Comparison of ENCODE assay signal across 8 cellular contexts in genomic region chr1:150696995-150697927, GRCh38. TPM values are rescaled to one million over a fixed set of nuclear protein-coding genes. Genes with fewer than 3 reads are reported as not detected.
A peak's percentile ranks its signal among the peaks of the same experiment; 100 is the strongest.
DNase-seq lines count a peak whose midpoint lies in the region; ATAC-seq and TF ChIP-seq lines count a peak whose summit lies in the region.

GOLPH3L (minus strand) TSS chr1:150697154; CDS start chr1:150694838, 2,316 bp downstream.

- peak within 1 kb of the TSS; percentile 82 for H3K4me2 ChIP-seq in DOHH2 (ENCODE audit: low read length)

- no peaks in the 10 kb centered on the region for H3K9me3 ChIP-seq in DOHH2 (ENCODE audit: control insufficient read depth, insufficient read depth, low read length)
- H3K9me3 ChIP-seq in RWPE2 (ENCODE audit: severe bottlenecking): no peaks in the 10 kb centered on the region

- H3K4me1 ChIP-seq in DOHH2 (ENCODE audit: control insufficient read depth, low read length) (peaks cover 17% of the 10 kb centered on the region), RWPE2 (ENCODE audit: insufficient read depth, poor library complexity, severe bottlenecking) (peaks cover 19% of the 10 kb centered on the region)

- H3K4me3 Mint-ChIP-seq in activated T-helper 2 cell treated with anti-CD3 and anti-CD28 coated beads, Interferon-gamma antibody, Interleukin-2, Interleukin-4, amounts not matched to agents 10 μg/mL and 5 μg/mL and 100 μg/mL, durations not matched to agents 14 hours and 24 hours and 36 hours (ENCODE audit: low read depth): peak within 1 kb of the TSS; percentile 96
- peak within 1 kb of the TSS; percentile 95 for H3K4me3 Mint-ChIP-seq in natural killer cell treated with Interleukin-12 subunit alpha and Interleukin-12 subunit beta and Interleukin-15 and Interleukin-18, amount 100 ng/mL, for 72 hours

- H3K27ac ChIP-seq in DOHH2 (ENCODE audit: low read depth, low read length) (0 out of 2 replicates have a peak within 1 kb of the TSS, but pooled peaks have one; percentile 3), RWPE2 (ENCODE audit: poor library complexity, severe bottlenecking) (peak within 1 kb of the TSS; percentile 27)

- H3K79me2 ChIP-seq in DOHH2 (ENCODE audit: control insufficient read depth, low read length): peaks cover 19% of the 10 kb centered on the region

- H4K20me1 ChIP-seq in DOHH2 (ENCODE audit: control insufficient read depth, insufficient read depth, low read depth, low read length): no peaks in the 10 kb centered on the region

- H3K27me3 Mint-ChIP-seq in activated T-helper 2 cell treated with anti-CD3 and anti-CD28 coated beads, Interferon-gamma antibody, Interleukin-2, Interleukin-4, amounts not matched to agents 10 μg/mL and 5 μg/mL and 100 μg/mL, durations not matched to agents 14 hours and 24 hours and 36 hours (ENCODE audit: low read depth): peaks cover 12% of the 10 kb centered on the region
- H3K27me3 Mint-ChIP-seq in natural killer cell treated with Interleukin-12 subunit alpha and Interleukin-12 subunit beta and Interleukin-15 and Interleukin-18, amount 100 ng/mL, for 72 hours: peaks cover 0 to 4% of the 10 kb centered on the region in 2 donors

- H3K4me3 ChIP-seq in DOHH2 (ENCODE audit: low read length): peak within 1 kb of the TSS; percentile 84
- peak within 1 kb of the TSS; percentile 72 for H3K4me3 ChIP-seq in RWPE2 (ENCODE audit: severe bottlenecking)
- peak within 1 kb of the TSS; percentile 93 for H3K4me3 ChIP-seq in fibroblast of pulmonary artery (replicated peaks; ENCODE audit: low read depth, low read length)

- H3K4me1 Mint-ChIP-seq in activated T-helper 2 cell treated with anti-CD3 and anti-CD28 coated beads, Interferon-gamma antibody, Interleukin-2, Interleukin-4, amounts not matched to agents 10 μg/mL and 5 μg/mL and 100 μg/mL, durations not matched to agents 14 hours and 24 hours and 36 hours (ENCODE audit: low read depth): peaks cover 17% of the 10 kb centered on the region
- H3K4me1 Mint-ChIP-seq in natural killer cell treated with Interleukin-12 subunit alpha and Interleukin-12 subunit beta and Interleukin-15 and Interleukin-18, amount 100 ng/mL, for 72 hours (ENCODE audit: low read depth in 2 of 2): peaks cover 7 to 20% of the 10 kb centered on the region in 2 donors

- no peaks in the 10 kb centered on the region for H3K9me2 ChIP-seq in DOHH2 (replicated peaks; ENCODE audit: control insufficient read depth, low read length)

- H3K27me3 ChIP-seq in DOHH2 (ENCODE audit: control insufficient read depth, low read length) (no peaks in the 10 kb centered on the region), RWPE2 (ENCODE audit: insufficient read depth, poor library complexity, severe bottlenecking) (no peaks in the 10 kb centered on the region)

- H3F3A ChIP-seq in DOHH2 (ENCODE audit: control insufficient read depth, insufficient read depth): peaks cover 5% of the 10 kb centered on the region; the same call in 1 of the 2 replicates

- peak; percentile 99 for DNase-seq in H4 (ENCODE audit: low spot score)
- peak; percentile 98 for DNase-seq in LoVo (ENCODE audit: low spot score)
- DNase-seq in RWPE2 (ENCODE audit: low spot score): peak; percentile 94
- peak; percentile 91 for DNase-seq in activated T-helper 2 cell treated with anti-CD3 and anti-CD28 coated beads, Interferon-gamma antibody, Interleukin-2, Interleukin-4, amounts not matched to agents 10 μg/mL and 5 μg/mL and 100 μg/mL, durations not matched to agents 14 hours and 24 hours and 36 hours (ENCODE audit: low spot score)
- DNase-seq in fibroblast of pulmonary artery (ENCODE audit: low read depth): peak; percentile 99
- DNase-seq in natural killer cell treated with Interleukin-12 subunit alpha and Interleukin-12 subunit beta and Interleukin-15 and Interleukin-18, amount 100 ng/mL, for 72 hours (ENCODE audit: low spot score): peak; percentile 93
- peak; percentile 83 for DNase-seq in stimulated activated naive CD8-positive, alpha-beta T cell treated with anti-CD3 and anti-CD28 coated beads, Interleukin-15, Interleukin-2, amounts not matched to agents 100 U/mL and 50 U/mL, for 24 hours

- ATAC-seq in RWPE2 (ENCODE audit: low read depth): peak; percentile 99
- peak; percentile 100 for ATAC-seq in natural killer cell treated with Interleukin-12 subunit alpha and Interleukin-12 subunit beta and Interleukin-15 and Interleukin-18, amount 100 ng/mL, for 72 hours
- ATAC-seq in stimulated activated naive CD8-positive, alpha-beta T cell treated with anti-CD3 and anti-CD28 coated beads, Interleukin-15, Interleukin-2, amounts not matched to agents 100 U/mL and 50 U/mL, for 24 hours: peak; percentile 100

- TF ChIP-seq CTCF in DOHH2 (IDR thresholded peaks at IDR 0.05; ENCODE audit: low read depth, low read length, poor library complexity, severe bottlenecking) (no peak), RWPE2 (IDR thresholded peaks at IDR 0.05; ENCODE audit: poor library complexity, severe bottlenecking) (no peak), fibroblast of pulmonary artery (IDR thresholded peaks at IDR 0.05; ENCODE audit: low read length, missing control alignments) (peak; percentile 20)

- intact Hi-C loops in activated T-helper 2 cell treated with anti-CD3 and anti-CD28 coated beads, Interferon-gamma antibody, Interleukin-2, Interleukin-4, amounts not matched to agents 10 μg/mL and 5 μg/mL and 100 μg/mL, durations not matched to agents 14 hours and 24 hours and 36 hours (cut with micrococcal nuclease): loop anchor here (2.0 to 5.0 kb wide), 4 partner anchors 65 to 282 kb away; partner anchors contain the start of gene ENSA

- peaks cover 25% of the 10 kb centered on the region for H3K36me3 ChIP-seq in DOHH2 (ENCODE audit: control insufficient read depth, low read length)
- H3K36me3 ChIP-seq in RWPE2 (ENCODE audit: low read depth): peaks cover 31% of the 10 kb centered on the region

- peak within 1 kb of the TSS; percentile 88 for H3K27ac Mint-ChIP-seq in activated T-helper 2 cell treated with anti-CD3 and anti-CD28 coated beads, Interferon-gamma antibody, Interleukin-2, Interleukin-4, amounts not matched to agents 10 μg/mL and 5 μg/mL and 100 μg/mL, durations not matched to agents 14 hours and 24 hours and 36 hours
- H3K27ac Mint-ChIP-seq in natural killer cell treated with Interleukin-12 subunit alpha and Interleukin-12 subunit beta and Interleukin-15 and Interleukin-18, amount 100 ng/mL, for 72 hours: peak within 1 kb of the TSS; percentile 70 to 84

- H3K36me3 Mint-ChIP-seq in activated T-helper 2 cell treated with anti-CD3 and anti-CD28 coated beads, Interferon-gamma antibody, Interleukin-2, Interleukin-4, amounts not matched to agents 10 μg/mL and 5 μg/mL and 100 μg/mL, durations not matched to agents 14 hours and 24 hours and 36 hours (ENCODE audit: low read depth): peaks cover 22% of the 10 kb centered on the region
- H3K36me3 Mint-ChIP-seq in natural killer cell treated with Interleukin-12 subunit alpha and Interleukin-12 subunit beta and Interleukin-15 and Interleukin-18, amount 100 ng/mL, for 72 hours: no peaks in the 10 kb centered on the region

- no peaks in the 10 kb centered on the region for H3K9me3 Mint-ChIP-seq in activated T-helper 2 cell treated with anti-CD3 and anti-CD28 coated beads, Interferon-gamma antibody, Interleukin-2, Interleukin-4, amounts not matched to agents 10 μg/mL and 5 μg/mL and 100 μg/mL, durations not matched to agents 14 hours and 24 hours and 36 hours
- no peaks in the 10 kb centered on the region for H3K9me3 Mint-ChIP-seq in natural killer cell treated with Interleukin-12 subunit alpha and Interleukin-12 subunit beta and Interleukin-15 and Interleukin-18, amount 100 ng/mL, for 72 hours

RNA-seq across cellular contexts. Expression of gene GOLPH3L, which starts in this region (rescaled TPM):
- 8.4 and 10.1 TPM in 2 replicates for total RNA-seq in H4 (2014; rRNA removed; shearing (Covaris generic))
- 21.3 and 22.4 TPM in 2 replicates for total RNA-seq in activated T-helper 2 cell treated with anti-CD3 and anti-CD28 coated beads, Interferon-gamma antibody, Interleukin-2, Interleukin-4, amounts not matched to agents 10 μg/mL and 5 μg/mL and 100 μg/mL, durations not matched to agents 14 hours and 24 hours and 36 hours
- 10 to 100 TPM; 14.1 to 18.7 TPM for total RNA-seq in natural killer cell treated with Interleukin-12 subunit alpha and Interleukin-12 subunit beta and Interleukin-15 and Interleukin-18, amount 100 ng/mL, for 72 hours

Comparison
In these comparisons a context has a peak if more than half of its experiments do, and no peak if none do; other contexts are left out.
1. Peak in every context shown above with its lines: DNase-seq, ATAC-seq, H3K4me3 ChIP-seq and H3K27ac ChIP-seq.